ENCODE assay signal across 13 cellular contexts in genomic region chr13:43511260-43511970, GRCh38.
"Had no signal": no experiment of that assay in that cellular context is flagged by ENCODE, and none has a peak within 500 bp of the region (broad histone marks: within the 10 kb centered on the region; RNA-seq: fewer than 3 reads in every experiment).

No MANE protein-coding gene starts in this region.

- H2AFZ ChIP-seq: neural progenitor cell had no signal

- H3K27ac ChIP-seq: neural progenitor cell, upper lobe of left lung, WERI-Rb-1 had no signal

- H3K4me1 ChIP-seq: upper lobe of left lung had no signal

- H3K4me2 ChIP-seq: neural progenitor cell had no signal

- H3K9ac ChIP-seq: neural progenitor cell had no signal

- H3K4me3 ChIP-seq: neural progenitor cell, upper lobe of left lung had no signal

- H3K27me3 ChIP-seq: neural progenitor cell, upper lobe of left lung had no signal

- H3K9me3 ChIP-seq: upper lobe of left lung had no signal

- DNase-seq: activated CD4-positive, alpha-beta T cell treated with anti-CD3 and anti-CD28 coated beads, Interleukin-2, amount 50 U/mL, for 4 hours; activated effector memory CD4-positive, alpha-beta T cell treated with anti-CD3 and anti-CD28 coated beads, Interleukin-2, amount 50 U/mL, for 16 hours; activated naive CD4-positive, alpha-beta T cell treated with anti-CD3 and anti-CD28 coated beads, Interleukin-2, amount 50 U/mL, for 16 hours; activated T-cell treated with anti-CD3 and anti-CD28 coated beads, Interleukin-2, amount 50 U/mL, for 72 hours; effector CD8-positive, alpha-beta T cell; naive B cell; stimulated activated CD4-positive, alpha-beta T cell treated with anti-CD3 and anti-CD28 coated beads, Interleukin-2, amount 100 ng/mL, for 24 hours; stimulated activated naive CD4-positive, alpha-beta T cell treated with Interleukin-2 at 50 U/mL for 16 hours; T-helper 17 cell; upper lobe of left lung; WERI-Rb-1 had no signal

- ATAC-seq: activated T-cell treated with anti-CD3 and anti-CD28 coated beads, Interleukin-2, amount 50 U/mL, for 72 hours; esophagus mucosa; T-helper 17 cell had no signal

- H3K36me3 ChIP-seq: neural progenitor cell, upper lobe of left lung, WERI-Rb-1 had no signal
